In the genomic region with DNA sequence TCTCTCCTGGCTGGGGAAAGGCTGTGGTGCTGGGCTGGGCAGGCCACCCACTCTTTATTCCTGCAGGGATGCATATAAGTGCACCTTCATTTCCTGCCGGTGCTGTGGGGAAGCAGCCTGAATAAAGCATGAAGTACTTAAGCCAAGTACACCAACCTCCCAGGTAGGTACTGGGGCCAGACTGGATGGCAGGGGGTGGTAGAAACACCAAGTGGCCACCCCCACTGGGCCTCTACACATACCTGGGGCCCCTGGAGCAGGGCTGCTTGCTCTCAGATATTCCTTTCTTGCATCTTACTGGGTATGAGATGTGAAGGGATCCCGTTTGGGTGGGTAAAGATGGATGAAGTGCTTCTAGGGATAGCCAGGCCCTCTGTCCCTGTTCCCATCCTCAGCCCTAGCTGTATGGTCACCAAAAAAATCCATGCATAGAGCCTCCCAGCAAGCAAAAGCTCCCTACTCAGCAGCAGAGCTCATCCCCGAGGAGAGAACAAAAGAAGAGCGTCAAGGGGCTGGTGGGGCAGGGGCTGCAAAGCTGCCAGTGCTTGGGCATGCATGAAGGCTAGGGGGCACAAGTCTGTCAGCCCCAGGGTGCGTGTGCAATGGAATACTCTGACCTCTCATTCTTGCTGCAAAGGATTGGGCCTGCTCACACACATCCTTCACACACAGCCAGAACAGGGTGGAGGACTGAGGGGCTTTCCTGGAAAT, we compare ENCODE assay signal across 24 cellular contexts. TPM values are rescaled to one million over a fixed set of nuclear protein-coding genes. Genes with fewer than 3 reads are reported as not detected.
DNase-seq lines count a peak whose midpoint lies in the region; ATAC-seq and TF ChIP-seq lines count a peak whose summit lies in the region.
"Had no signal": no experiment of that assay in that cellular context is flagged by ENCODE, and none has a peak within 500 bp of the region (broad histone marks: within the 10 kb centered on the region; RNA-seq: fewer than 3 reads in every experiment).

No MANE protein-coding gene starts in this region.

- H3K9ac ChIP-seq in HCT116 (ENCODE audit: low read length): no peak overlapping the region
- H3K9ac ChIP-seq: KMS-11 had no signal

- TF ChIP-seq CTCF in CD8-positive, alpha-beta T cell (IDR thresholded peaks at IDR 0.05): no peak
- no peak for TF ChIP-seq CTCF in HCT116 (IDR thresholded peaks at IDR 0.05 in 2 of 3, conservative IDR thresholded peaks at IDR 0.05 in 1 of 3; ENCODE audit: borderline replicate concordance in 1 of 3, insufficient read depth in 1 of 3, low read depth in 2 of 3, low read length in 2 of 3)

- no peaks in the 10 kb centered on the region; the same call in 1 of the 2 replicates for H4K20me1 ChIP-seq in HCT116 (ENCODE audit: insufficient read depth)

- H3K9me3 Mint-ChIP-seq in CD8-positive, alpha-beta T cell: no peaks in the 10 kb centered on the region
- H3K9me3 Mint-ChIP-seq: activated naive CD4-positive, alpha-beta T cell treated with anti-CD3 and anti-CD28 coated beads, Interleukin-2, amount 50 U/mL, for 72 hours; neural crest cell had no signal

- H3K9me3 ChIP-seq in CD8-positive, alpha-beta T cell (ENCODE audit: low read length): no peaks in the 10 kb centered on the region
- no peaks in the 10 kb centered on the region for H3K9me3 ChIP-seq in HCT116 (ENCODE audit: control insufficient read depth in 1 of 2, insufficient read depth in 1 of 2, low read depth in 1 of 2, low read length in 2 of 2)
- H3K9me3 ChIP-seq: BE2C, body of pancreas, colonic mucosa, transverse colon had no signal

- POLR2A ChIA-PET in CD8-positive, alpha-beta T cell (lab: Charles Lee): no interaction called here
- POLR2A ChIA-PET in HCT116 (lab: Charles Lee): no interaction called here

- H2AFZ ChIP-seq in HCT116 (ENCODE audit: low read depth, low read length, poor library complexity, severe bottlenecking): no peak overlapping the region

- H3K36me3 ChIP-seq in CD8-positive, alpha-beta T cell (ENCODE audit: insufficient read depth, low read length): peaks cover 15% of the 10 kb centered on the region
- H3K36me3 ChIP-seq in HCT116 (ENCODE audit: control insufficient read depth in 1 of 2, insufficient read depth in 2 of 2, low read length in 2 of 2): peaks cover 21 to 25% of the 10 kb centered on the region in 2 experiments; a peak in 3 of 4 replicates
- H3K36me3 ChIP-seq: colonic mucosa had no signal

- H3K4me3 ChIP-seq in CD8-positive, alpha-beta T cell (ENCODE audit: low read depth, low read length): no peak overlapping the region
- no peak overlapping the region for H3K4me3 ChIP-seq in HCT116 (replicated peaks in 1 of 2; ENCODE audit: low read depth in 1 of 2, low read length in 2 of 2)
- H3K4me3 ChIP-seq: body of pancreas, colonic mucosa, transverse colon had no signal

- ATAC-seq in CD8-positive, alpha-beta T cell: no peak
- ATAC-seq in HCT116 (0 out of 2 replicates have a peak, but pooled peaks have one; percentile 0), GM18870 (IDR thresholded peaks at IDR 0.05; ENCODE audit: unreplicated experiment) (no peak)
- ATAC-seq: activated CD4-positive, alpha-beta T cell treated with anti-CD3 and anti-CD28 coated beads for 36 hours; body of pancreas had no signal

- no peak for TF ChIP-seq RAD21 in HCT116 (IDR thresholded peaks at IDR 0.05; ENCODE audit: low read depth)

- H3K36me3 Mint-ChIP-seq in CD8-positive, alpha-beta T cell: peaks cover 54% of the 10 kb centered on the region

- RAD21 ChIA-PET in HCT116 (lab: Charles Lee; ENCODE audit: low non-redundant PET in 1 of 2, low total read pairs in 2 of 2, uncharacterized antibody in 2 of 2, unreplicated experiment in 2 of 2): no interaction called here

- DNase-seq in CD8-positive, alpha-beta T cell: no peak
- no peak for DNase-seq in HCT116 (ENCODE audit: low read depth, low spot score)
- DNase-seq in epithelial cell of prostate (ENCODE audit: low read depth, low spot score): no peak
- DNase-seq in GOT3 (lab: John Stamatoyannopoulos, UW): no peak
- DNase-seq in SHP77 (lab: John Stamatoyannopoulos, UW): no peak
- DNase-seq: activated CD4-positive, alpha-beta T cell treated with anti-CD3 and anti-CD28 coated beads for 36 hours; activated T-cell treated with anti-CD3 and anti-CD28 coated beads for 4 hours; BE2C; body of pancreas; colonic mucosa; foreskin melanocyte; kidney glomerular epithelial cell; NCI-H1105 treated with DMSO at 0.1 percent for 48 hours; NCI-H2171; NCI-H69; stimulated activated CD4-positive, alpha-beta T cell treated with anti-CD3 and anti-CD28 coated beads, Interleukin-12 subunit alpha, Interleukin-12 subunit beta, amount 100 ng/mL, for 4 hours; stimulated activated naive CD4-positive, alpha-beta T cell; transverse colon had no signal

- H3K27me3 Mint-ChIP-seq in CD8-positive, alpha-beta T cell (ENCODE audit: low read depth): no peaks in the 10 kb centered on the region
- H3K27me3 Mint-ChIP-seq: activated CD4-positive, alpha-beta T cell treated with anti-CD3 and anti-CD28 coated beads for 36 hours had no signal

- H3K9me2 ChIP-seq in HCT116 (ENCODE audit: insufficient read depth): no peaks in the 10 kb centered on the region

- H3K79me2 ChIP-seq in HCT116 (ENCODE audit: insufficient read depth, low read length): peaks cover under 1% of the 10 kb centered on the region; the same call in 1 of the 2 replicates

- H3K4me1 Mint-ChIP-seq in CD8-positive, alpha-beta T cell (ENCODE audit: low read depth): peaks cover 6% of the 10 kb centered on the region
- H3K4me1 Mint-ChIP-seq: activated CD4-positive, alpha-beta T cell treated with anti-CD3 and anti-CD28 coated beads for 36 hours; neural crest cell had no signal

- no peak overlapping the region for H3K4me2 ChIP-seq in HCT116 (ENCODE audit: low read length)
- H3K4me2 ChIP-seq: KMS-11 had no signal

- H3K4me3 Mint-ChIP-seq in CD8-positive, alpha-beta T cell: no peak overlapping the region
- H3K4me3 Mint-ChIP-seq: activated CD4-positive, alpha-beta T cell treated with anti-CD3 and anti-CD28 coated beads for 36 hours had no signal

- BruUV-seq in HCT116 (replicated peaks; lab: Mats Ljungman, UMichigan): TSS peak; percentile 20

- H3K27ac Mint-ChIP-seq in CD8-positive, alpha-beta T cell: peak overlapping the region; percentile 71

- H3K27me3 ChIP-seq in CD8-positive, alpha-beta T cell (ENCODE audit: insufficient read depth, low read length): no peaks in the 10 kb centered on the region
- no peaks in the 10 kb centered on the region for H3K27me3 ChIP-seq in HCT116 (ENCODE audit: insufficient read depth, low read length)
- H3K27me3 ChIP-seq: BE2C, body of pancreas, colonic mucosa, transverse colon had no signal

- CTCF ChIA-PET in CD8-positive, alpha-beta T cell (lab: Charles Lee): interaction anchor here (0.5 kb wide), 1 partner anchor 34 kb away, joined by 3 read pairs; no protein-coding TSS in a partner anchor
- CTCF ChIA-PET in HCT116 (lab: Charles Lee): no interaction called here

- no peak for TF ChIP-seq POLR2A in HCT116 (IDR thresholded peaks at IDR 0.05; ENCODE audit: borderline replicate concordance, extremely low read depth, insufficient read depth, insufficient read length)

- H3K27ac ChIP-seq in CD8-positive, alpha-beta T cell (ENCODE audit: low read depth, low read length): no peak overlapping the region
- no peak overlapping the region for H3K27ac ChIP-seq in HCT116 (ENCODE audit: low read depth, low read length)
- peak overlapping the region; percentile 60 for H3K27ac ChIP-seq in epithelial cell of prostate
- H3K27ac ChIP-seq: body of pancreas, colonic mucosa, KMS-11, transverse colon had no signal

- peaks cover 7% of the 10 kb centered on the region for H3K4me1 ChIP-seq in CD8-positive, alpha-beta T cell (ENCODE audit: insufficient read depth, low read length)
- H3K4me1 ChIP-seq in HCT116 (ENCODE audit: control insufficient read depth in 1 of 2, insufficient read depth in 2 of 2, low read length in 2 of 2): no peaks in the 10 kb centered on the region
- H3K4me1 ChIP-seq: BE2C, colonic mucosa, transverse colon had no signal

- intact Hi-C loops in CD8-positive, alpha-beta T cell (cut with DNase I, micrococcal nuclease): no loop called here
- intact Hi-C loops in HCT116 (cut with micrococcal nuclease): no loop called here

TF ChIP-seq in HCT116, 20 proteins besides CTCF, POLR2A, EP300 and RAD21:
- no peak for TF ChIP-seq CBX3 (IDR thresholded peaks at IDR 0.05; ENCODE audit: low read depth)
- peak; percentile 46 for TF ChIP-seq POLR2AphosphoS5 (IDR thresholded peaks at IDR 0.05; ENCODE audit: low read depth, low read length)

RNA-seq across cellular contexts. Expression of gene CCT7, which starts 22.0 kb away (rescaled TPM):
- total RNA-seq in CD8-positive, alpha-beta T cell: 10 to 100 TPM; 93.1 to 96.3 TPM
- total RNA-seq in HCT116 (2021; ENCODE audit: unreplicated experiment): 637 TPM
- polyA plus RNA-seq in HCT116 (2012): 510 and 633 TPM in 2 replicates

RNA-seq across cellular contexts. Expression of gene PRADC1, which starts 23.0 kb away (rescaled TPM):
- 1 to 10 TPM; 2.4 to 3.4 TPM for total RNA-seq in CD8-positive, alpha-beta T cell
- 8.6 TPM for total RNA-seq in HCT116 (2021; ENCODE audit: unreplicated experiment)
- polyA plus RNA-seq in HCT116 (2012): 10.7 and 12.0 TPM in 2 replicates

RNA-seq across cellular contexts. Expression of gene FBXO41, which starts 28.2 kb away (rescaled TPM):
- total RNA-seq in CD8-positive, alpha-beta T cell: 10 to 100 TPM; 22.1 to 23.6 TPM
- total RNA-seq in HCT116 (2021; ENCODE audit: unreplicated experiment): 34.9 TPM
- 14.7 and 14.8 TPM in 2 replicates for polyA plus RNA-seq in HCT116 (2012)

RNA-seq across cellular contexts. Expression of gene EGR4, which starts 37.3 kb away (rescaled TPM):
- total RNA-seq in CD8-positive, alpha-beta T cell: under 1 TPM; 0.14 to 0.22 TPM
- 0.37 TPM for total RNA-seq in HCT116 (2021; ENCODE audit: unreplicated experiment)
- 0.34 and 0.47 TPM in 2 replicates for polyA plus RNA-seq in HCT116 (2012)
- total RNA-seq: body of pancreas, colonic mucosa, endothelial cell of umbilical vein, neural crest cell, SK-MEL-5, transverse colon had no signal
- polyA plus RNA-seq: endothelial cell of umbilical vein had no signal

RNA-seq across cellular contexts. Expression of gene SMYD5, which starts 42.0 kb away (rescaled TPM):
- 10 to 100 TPM; 59.1 to 71.9 TPM for total RNA-seq in CD8-positive, alpha-beta T cell
- 37.4 TPM for total RNA-seq in HCT116 (2021; ENCODE audit: unreplicated experiment)
- 29.6 and 29.7 TPM in 2 replicates for polyA plus RNA-seq in HCT116 (2012)
